In the genomic region with DNA sequence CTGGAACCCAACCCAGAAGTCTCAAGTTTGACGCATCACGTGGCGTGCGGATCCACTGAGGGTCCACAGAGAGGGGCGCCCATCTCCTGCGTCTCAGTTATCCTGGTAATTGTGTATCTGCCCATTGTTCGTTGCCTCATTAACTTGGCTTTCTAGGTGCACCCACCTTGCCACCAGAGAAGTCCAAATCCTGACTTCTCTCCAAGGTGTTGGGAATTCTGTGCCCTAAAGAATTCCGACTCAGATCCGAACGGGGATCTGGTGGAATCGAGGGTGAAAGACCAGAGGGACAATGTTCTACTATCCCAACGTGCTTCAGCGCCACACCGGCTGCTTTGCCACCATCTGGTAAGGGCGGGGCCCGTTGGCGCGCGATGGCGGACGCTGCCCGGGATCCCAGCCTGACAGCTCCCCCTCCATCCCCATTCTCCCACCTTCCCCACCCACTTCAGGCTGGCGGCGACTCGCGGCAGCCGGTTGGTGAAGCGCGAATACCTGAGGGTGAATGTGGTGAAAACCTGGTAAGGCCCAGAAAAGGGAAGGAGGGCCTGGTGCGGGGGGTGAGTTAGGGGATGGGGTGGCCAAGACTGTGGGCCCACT, we compare ENCODE assay signal across 7 cellular contexts. TPM values are rescaled to one million over a fixed set of nuclear protein-coding genes. Genes with fewer than 3 reads are reported as not detected.
DNase-seq lines count a peak whose midpoint lies in the region; ATAC-seq and TF ChIP-seq lines count a peak whose summit lies in the region.

No MANE protein-coding gene starts in this region.

- no peaks in the 10 kb centered on the region for H3K4me1 ChIP-seq in right cardiac atrium (ENCODE audit: control insufficient read depth, insufficient read depth, low read length)

- WGBS in right cardiac atrium: 33% methylated on average over 30 of the region's 30 CpGs

- peak overlapping the region; percentile 74 for H3K27ac Mint-ChIP-seq in WTC11

- intact Hi-C loops in right cardiac atrium (cut with DNase I): no loop called here

- H3K27me3 Mint-ChIP-seq in WTC11 (ENCODE audit: low read depth): no peaks in the 10 kb centered on the region; the same call in none of the 2 replicates

- H3K27ac ChIP-seq in right cardiac atrium (ENCODE audit: low read length) (no peak overlapping the region), skin epidermis (peak overlapping the region in 2 of 21 experiments; percentile 34 to 36)

- peak; percentile 19 for DNase-seq in WTC11 (ENCODE audit: low spot score)
- DNase-seq in right cardiac atrium: peak in 2 of 3 donors; percentile 31 to 61
- DNase-seq in GM20000 (ENCODE audit: low spot score): no peak
- DNase-seq in GM10266 (ENCODE audit: extremely low spot score): no peak
- DNase-seq in HUDEP-2 (lab: John Stamatoyannopoulos, UW; ENCODE audit: unreplicated experiment in 76 of 76): no peak

- peak overlapping the region; percentile 79 for H3K4me3 Mint-ChIP-seq in WTC11

- ATAC-seq in GM18499 (IDR thresholded peaks at IDR 0.05; ENCODE audit: insufficient read depth, unreplicated experiment) (peak; percentile 3), WTC11 (no peak), right cardiac atrium (peak in 1 of 2 donors; percentile 3)

- no peaks in the 10 kb centered on the region for H3K27me3 ChIP-seq in right cardiac atrium (ENCODE audit: control insufficient read depth, insufficient read depth)

- peaks cover 3% of the 10 kb centered on the region; the same call in 1 of the 2 replicates for H3K36me3 Mint-ChIP-seq in WTC11

- peaks cover 9% of the 10 kb centered on the region for H3K4me1 Mint-ChIP-seq in WTC11

- H3K9me3 Mint-ChIP-seq in WTC11: no peaks in the 10 kb centered on the region

- no peak for TF ChIP-seq CTCF in WTC11 (IDR thresholded peaks at IDR 0.05)
- no peak for TF ChIP-seq CTCF in GM20000 (IDR thresholded peaks at IDR 0.05; ENCODE audit: extremely low read depth, missing control alignments)
- TF ChIP-seq CTCF in GM10266 (IDR thresholded peaks at IDR 0.05; ENCODE audit: control insufficient read depth, insufficient read depth, low read depth, missing control alignments): no peak

- CTCF ChIA-PET in WTC11 (lab: Charles Lee): interaction anchor here (0.7 to 3.1 kb wide), 6 partner anchors 11 to 114 kb away, joined by 3 to 16 read pairs (median 3); partner anchors contain the start of genes IPO4, IRF9 and TINF2

- POLR2A ChIA-PET in WTC11 (lab: Charles Lee): interaction anchor here (1.2 to 1.5 kb wide), 3 partner anchors 11 to 25 kb away, joined by 4 to 6 read pairs (median 4); partner anchors contain the start of genes IRF9, RNF31 and TM9SF1

- H3K4me3 ChIP-seq in right cardiac atrium (ENCODE audit: low read length): no peak overlapping the region
- peak overlapping the region in 4 of 7 experiments; percentile 0 to 15 (median 14) for H3K4me3 ChIP-seq in skin epidermis

- H3K9me3 ChIP-seq in right cardiac atrium (ENCODE audit: control insufficient read depth, low read length): no peaks in the 10 kb centered on the region

TF ChIP-seq in WTC11, 78 proteins besides CTCF, POLR2A, EP300 and RAD21 (continues in another document):
- TF ChIP-seq PRRX2 (CRISPR knock-in tag; IDR thresholded peaks at IDR 0.05): no peak
- no peak for TF ChIP-seq GABPB1 (CRISPR knock-in tag; IDR thresholded peaks at IDR 0.05)
- TF ChIP-seq ZNF232 (CRISPR knock-in tag; IDR thresholded peaks at IDR 0.05): no peak
- no peak for TF ChIP-seq ATF1 (CRISPR knock-in tag; IDR thresholded peaks at IDR 0.05)
- no peak for TF ChIP-seq JUN (CRISPR knock-in tag; IDR thresholded peaks at IDR 0.05)
- TF ChIP-seq, protein P1, sequence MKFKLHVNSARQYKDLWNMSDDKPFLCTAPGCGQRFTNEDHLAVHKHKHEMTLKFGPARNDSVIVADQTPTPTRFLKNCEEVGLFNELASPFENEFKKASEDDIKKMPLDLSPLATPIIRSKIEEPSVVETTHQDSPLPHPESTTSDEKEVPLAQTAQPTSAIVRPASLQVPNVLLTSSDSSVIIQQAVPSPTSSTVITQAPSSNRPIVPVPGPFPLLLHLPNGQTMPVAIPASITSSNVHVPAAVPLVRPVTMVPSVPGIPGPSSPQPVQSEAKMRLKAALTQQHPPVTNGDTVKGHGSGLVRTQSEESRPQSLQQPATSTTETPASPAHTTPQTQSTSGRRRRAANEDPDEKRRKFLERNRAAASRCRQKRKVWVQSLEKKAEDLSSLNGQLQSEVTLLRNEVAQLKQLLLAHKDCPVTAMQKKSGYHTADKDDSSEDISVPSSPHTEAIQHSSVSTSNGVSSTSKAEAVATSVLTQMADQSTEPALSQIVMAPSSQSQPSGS (CRISPR knock-in tag; IDR thresholded peaks at IDR 0.05; ENCODE audit: borderline replicate concordance, low read depth): no peak
- TF ChIP-seq TEAD1 (CRISPR knock-in tag; IDR thresholded peaks at IDR 0.05): 0 out of 2 replicates have a peak, but pooled peaks have one; percentile 17
- TF ChIP-seq, protein P2, sequence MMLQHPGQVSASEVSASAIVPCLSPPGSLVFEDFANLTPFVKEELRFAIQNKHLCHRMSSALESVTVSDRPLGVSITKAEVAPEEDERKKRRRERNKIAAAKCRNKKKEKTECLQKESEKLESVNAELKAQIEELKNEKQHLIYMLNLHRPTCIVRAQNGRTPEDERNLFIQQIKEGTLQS (CRISPR knock-in tag; conservative IDR thresholded peaks at IDR 0.05): no peak
- TF ChIP-seq, protein P3, sequence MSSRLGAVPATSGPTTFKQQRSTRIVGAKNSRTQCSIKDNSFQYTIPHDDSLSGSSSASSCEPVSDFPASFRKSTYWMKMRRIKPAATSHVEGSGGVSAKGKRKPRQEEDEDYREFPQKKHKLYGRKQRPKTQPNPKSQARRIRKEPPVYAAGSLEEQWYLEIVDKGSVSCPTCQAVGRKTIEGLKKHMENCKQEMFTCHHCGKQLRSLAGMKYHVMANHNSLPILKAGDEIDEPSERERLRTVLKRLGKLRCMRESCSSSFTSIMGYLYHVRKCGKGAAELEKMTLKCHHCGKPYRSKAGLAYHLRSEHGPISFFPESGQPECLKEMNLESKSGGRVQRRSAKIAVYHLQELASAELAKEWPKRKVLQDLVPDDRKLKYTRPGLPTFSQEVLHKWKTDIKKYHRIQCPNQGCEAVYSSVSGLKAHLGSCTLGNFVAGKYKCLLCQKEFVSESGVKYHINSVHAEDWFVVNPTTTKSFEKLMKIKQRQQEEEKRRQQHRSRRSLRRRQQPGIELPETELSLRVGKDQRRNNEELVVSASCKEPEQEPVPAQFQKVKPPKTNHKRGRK (CRISPR knock-in tag; IDR thresholded peaks at IDR 0.05; ENCODE audit: borderline replicate concordance): no peak
- TF ChIP-seq, protein P4, sequence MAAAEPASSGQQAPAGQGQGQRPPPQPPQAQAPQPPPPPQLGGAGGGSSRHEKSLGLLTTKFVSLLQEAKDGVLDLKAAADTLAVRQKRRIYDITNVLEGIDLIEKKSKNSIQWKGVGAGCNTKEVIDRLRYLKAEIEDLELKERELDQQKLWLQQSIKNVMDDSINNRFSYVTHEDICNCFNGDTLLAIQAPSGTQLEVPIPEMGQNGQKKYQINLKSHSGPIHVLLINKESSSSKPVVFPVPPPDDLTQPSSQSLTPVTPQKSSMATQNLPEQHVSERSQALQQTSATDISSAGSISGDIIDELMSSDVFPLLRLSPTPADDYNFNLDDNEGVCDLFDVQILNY (CRISPR knock-in tag; IDR thresholded peaks at IDR 0.05): no peak
- peak; percentile 69 for TF ChIP-seq USF2 (CRISPR knock-in tag; IDR thresholded peaks at IDR 0.05)
- TF ChIP-seq, protein P5, sequence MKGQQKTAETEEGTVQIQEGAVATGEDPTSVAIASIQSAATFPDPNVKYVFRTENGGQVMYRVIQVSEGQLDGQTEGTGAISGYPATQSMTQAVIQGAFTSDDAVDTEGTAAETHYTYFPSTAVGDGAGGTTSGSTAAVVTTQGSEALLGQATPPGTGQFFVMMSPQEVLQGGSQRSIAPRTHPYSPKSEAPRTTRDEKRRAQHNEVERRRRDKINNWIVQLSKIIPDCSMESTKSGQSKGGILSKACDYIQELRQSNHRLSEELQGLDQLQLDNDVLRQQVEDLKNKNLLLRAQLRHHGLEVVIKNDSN (CRISPR knock-in tag; IDR thresholded peaks at IDR 0.05): peak; percentile 77
- TF ChIP-seq EMX1 (CRISPR knock-in tag; IDR thresholded peaks at IDR 0.05): no peak

RNA-seq across cellular contexts. Expression of gene REC8, which starts 0.5 kb away (rescaled TPM):
- total RNA-seq in WTC11 (2021) (29.6 to 32.2 TPM (median 31.5 TPM) in 3 replicates), right cardiac atrium (1 to 10 TPM; 1.9 to 5.8 (median 3.2) TPM)
- 4.1 TPM for polyA plus RNA-seq in right cardiac atrium

RNA-seq across cellular contexts. Expression of gene IRF9, which starts 11.3 kb away (rescaled TPM):
- total RNA-seq in WTC11 (2021) (15.6 to 16.2 TPM (median 15.7 TPM) in 3 replicates), right cardiac atrium (100 to 1,000 TPM in 1 of 4 donors, 10 to 100 TPM in 3; 47.5 to 103 (median 59.0) TPM)
- 44.5 TPM for polyA plus RNA-seq in right cardiac atrium

RNA-seq across cellular contexts. Expression of gene IPO4, which starts 16.3 kb away (rescaled TPM):
- total RNA-seq in WTC11 (2021) (87.6 to 128 TPM (median 91.2 TPM) in 3 replicates), right cardiac atrium (10 to 100 TPM; 10.2 to 22.5 (median 12.1) TPM)
- polyA plus RNA-seq in right cardiac atrium: 4.1 TPM

RNA-seq across cellular contexts. Expression of gene TM9SF1, which starts 22.9 kb away (rescaled TPM):
- 27.9 to 29.2 TPM (median 28.4 TPM) in 3 replicates for total RNA-seq in WTC11 (2021)
- 10 to 100 TPM; 26.4 to 37.6 (median 30.4) TPM for total RNA-seq in right cardiac atrium
- polyA plus RNA-seq in right cardiac atrium: 14.8 TPM

RNA-seq across cellular contexts. Expression of gene RNF31, which starts 25.1 kb away (rescaled TPM):
- total RNA-seq in WTC11 (2021) (63.0 to 86.2 TPM (median 68.4 TPM) in 3 replicates), right cardiac atrium (10 to 100 TPM; 29.2 to 48.4 (median 42.6) TPM)
- 27.6 TPM for polyA plus RNA-seq in right cardiac atrium

Comparison
In these comparisons a context has a peak if more than half of its experiments do, and no peak if none do; other contexts are left out.
1. DNase-seq: peak in WTC11 (single experiment) and right cardiac atrium (2 of 3); none in GM20000 (single experiment), GM10266 (single experiment) and HUDEP-2 (0 of 76).